Comparison of ENCODE assay signal across 11 cellular contexts in the genomic region with DNA sequence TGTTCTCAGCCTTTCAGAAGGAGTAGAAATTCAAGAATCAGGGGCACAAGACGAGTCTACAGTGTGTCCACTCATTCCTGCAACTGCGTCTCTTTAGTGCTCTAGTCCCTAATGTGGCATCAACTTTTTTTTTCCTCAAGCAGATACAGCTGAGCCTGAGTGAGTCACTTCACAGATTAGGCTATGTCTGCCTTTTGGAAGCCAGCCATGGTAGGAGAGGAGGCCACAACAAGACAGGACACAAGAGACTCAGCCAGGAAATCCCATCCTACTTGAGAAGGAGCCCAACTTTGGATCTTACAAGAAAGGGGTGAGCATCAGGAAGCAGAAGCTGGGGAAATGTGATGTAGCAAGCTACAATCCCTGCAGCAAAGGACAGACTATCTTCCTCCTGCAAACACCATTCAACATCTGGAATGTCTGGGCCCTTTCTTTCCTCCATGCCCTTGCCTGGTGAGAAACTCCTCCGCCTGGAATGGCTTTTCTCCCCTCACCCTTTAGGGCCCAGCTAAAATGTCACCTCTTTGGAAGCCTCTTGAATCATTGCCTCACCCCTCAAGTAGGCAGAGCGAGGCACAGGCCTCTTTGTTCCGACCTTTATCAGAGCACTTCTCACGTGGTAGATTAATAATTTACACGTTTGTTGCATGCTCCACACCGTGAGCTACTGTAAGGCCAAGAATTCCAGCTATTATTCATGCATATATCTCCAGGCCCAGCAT.
A peak's percentile ranks its signal among the peaks of the same experiment; 100 is the strongest.
DNase-seq lines count a peak whose midpoint lies in the region; TF ChIP-seq lines count a peak whose summit lies in the region.
"Had no signal": no experiment of that assay in that cellular context is flagged by ENCODE, and none has a peak within 500 bp of the region (broad histone marks: within the 10 kb centered on the region; RNA-seq: fewer than 3 reads in every experiment).

No MANE protein-coding gene starts in this region.

- peaks cover 18% of the 10 kb centered on the region for H3K36me3 Mint-ChIP-seq in mesothelial cell of epicardium

- WGBS in thyroid gland, 2 donors, result 77 to 78% methylated on average over 8 of the region's 8 CpGs

- intact Hi-C loops in thyroid gland (cut with DNase I), result no loop called here
- intact Hi-C loops in vagina (cut with DNase I), result no loop called here

- H3K4me1 Mint-ChIP-seq in mesothelial cell of epicardium, result peaks cover 6% of the 10 kb centered on the region

- H3K36me3 ChIP-seq in brain microvascular endothelial cell (replicated peaks) (no peaks in the 10 kb centered on the region), thyroid gland (no peaks in the 10 kb centered on the region), vagina (no peaks in the 10 kb centered on the region)

- H3K4me1 ChIP-seq in thyroid gland (no peaks in the 10 kb centered on the region), vagina (peaks cover 14% of the 10 kb centered on the region)

- H3K27me3 Mint-ChIP-seq in mesothelial cell of epicardium (ENCODE audit: low read depth), result no peaks in the 10 kb centered on the region

- H3K4me3 Mint-ChIP-seq in mesothelial cell of epicardium, result no peak overlapping the region

- in situ Hi-C loops in brain microvascular endothelial cell (cut with HindIII; ENCODE audit: low pct_ligation_motif_present, low sequenced_read_pairs), result no loop called here

- no peak overlapping the region for H3K27ac Mint-ChIP-seq in mesothelial cell of epicardium

- DNase-seq in HPDE6-E6E7 (ENCODE audit: extremely low spot score), result peak; percentile 31
- peak; percentile 86 for DNase-seq in brain microvascular endothelial cell
- peak; percentile 24 for DNase-seq in kidney glomerular epithelial cell (lab: John Stamatoyannopoulos, UW)
- peak; percentile 9 to 18 for DNase-seq in thyroid gland
- DNase-seq in NCI-H1436 (lab: John Stamatoyannopoulos, UW), result no peak
- no peak for DNase-seq in vagina (ENCODE audit: extremely low spot score in 2 of 2)
- DNase-seq in mesothelial cell of epicardium (ENCODE audit: low spot score in 2 of 2, unreplicated experiment in 2 of 2), result no peak
- no peak for DNase-seq in activated CD8-positive, alpha-beta memory T cell treated with anti-CD3 and anti-CD28 coated beads for 24 hours
- DNase-seq: NCI-H2107 had no signal

- H3K27me3 ChIP-seq in brain microvascular endothelial cell (replicated peaks) (no peaks in the 10 kb centered on the region), thyroid gland (no peaks in the 10 kb centered on the region), vagina (no peaks in the 10 kb centered on the region)

- H3K9me3 ChIP-seq in thyroid gland (no peaks in the 10 kb centered on the region), vagina (no peaks in the 10 kb centered on the region)

- H3K9me3 Mint-ChIP-seq in mesothelial cell of epicardium, result peaks cover 10% of the 10 kb centered on the region

- no peak overlapping the region for H3K27ac ChIP-seq in brain microvascular endothelial cell
- H3K27ac ChIP-seq in thyroid gland, result no peak overlapping the region
- H3K27ac ChIP-seq in vagina, result no peak overlapping the region
- H3K27ac ChIP-seq: coronary artery had no signal

- TF ChIP-seq POLR2A in thyroid gland (IDR thresholded peaks at IDR 0.05), result no peak
- no peak for TF ChIP-seq POLR2A in vagina (IDR thresholded peaks at IDR 0.05)

- TF ChIP-seq CTCF in brain microvascular endothelial cell (IDR thresholded peaks at IDR 0.05; ENCODE audit: low read depth, low read length, missing control alignments) (no peak), thyroid gland (IDR thresholded peaks at IDR 0.05) (no peak), vagina (IDR thresholded peaks at IDR 0.05) (no peak), mesothelial cell of epicardium (IDR thresholded peaks at IDR 0.05; ENCODE audit: unreplicated experiment) (no peak)

- H3K4me3 ChIP-seq in brain microvascular endothelial cell (ENCODE audit: low read depth, low read length) (no peak overlapping the region), thyroid gland (replicated peaks in 1 of 3) (no peak overlapping the region), vagina (no peak overlapping the region)
- H3K4me3 ChIP-seq: coronary artery, GM12878 had no signal

Comparison
In these comparisons a context has a peak if more than half of its experiments do, and no peak if none do; other contexts are left out.
1. DNase-seq: peak in HPDE6-E6E7 (single experiment), brain microvascular endothelial cell (single experiment), kidney glomerular epithelial cell (single experiment) and thyroid gland (2 of 2); none in NCI-H1436 (single experiment), vagina (0 of 2), mesothelial cell of epicardium (0 of 2) and activated CD8-positive, alpha-beta memory T cell treated with anti-CD3 and anti-CD28 coated beads for 24 hours (single experiment).